In the genomic region with DNA sequence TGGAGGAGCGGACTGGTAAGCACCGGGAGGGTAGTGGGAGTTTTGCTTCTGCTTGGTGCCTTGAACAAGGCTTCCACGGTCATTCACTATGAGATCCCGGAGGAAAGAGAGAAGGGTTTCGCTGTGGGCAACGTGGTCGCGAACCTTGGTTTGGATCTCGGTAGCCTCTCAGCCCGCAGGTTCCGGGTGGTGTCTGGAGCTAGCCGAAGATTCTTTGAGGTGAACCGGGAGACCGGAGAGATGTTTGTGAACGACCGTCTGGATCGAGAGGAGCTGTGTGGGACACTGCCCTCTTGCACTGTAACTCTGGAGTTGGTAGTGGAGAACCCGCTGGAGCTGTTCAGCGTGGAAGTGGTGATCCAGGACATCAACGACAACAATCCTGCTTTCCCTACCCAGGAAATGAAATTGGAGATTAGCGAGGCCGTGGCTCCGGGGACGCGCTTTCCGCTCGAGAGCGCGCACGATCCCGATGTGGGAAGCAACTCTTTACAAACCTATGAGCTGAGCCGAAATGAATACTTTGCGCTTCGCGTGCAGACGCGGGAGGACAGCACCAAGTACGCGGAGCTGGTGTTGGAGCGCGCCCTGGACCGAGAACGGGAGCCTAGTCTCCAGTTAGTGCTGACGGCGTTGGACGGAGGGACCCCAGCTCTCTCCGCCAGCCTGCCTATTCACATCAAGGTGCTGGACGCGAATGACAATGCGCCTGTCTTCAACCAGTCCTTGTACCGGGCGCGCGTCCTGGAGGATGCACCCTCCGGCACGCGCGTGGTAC, we compare ENCODE assay signal across 1 cellular context.
TF ChIP-seq lines count a peak whose summit lies in the region.

No MANE protein-coding gene starts in this region.

TF ChIP-seq in HepG2, 621 proteins besides CTCF, POLR2A, EP300 and RAD21:
- TF ChIP-seq HCFC1 (IDR thresholded peaks at IDR 0.05; ENCODE audit: low read depth, low read length) (no peak), PHB2 (IDR thresholded peaks at IDR 0.05; ENCODE audit: partially characterized antibody) (no peak), SMARCE1 (IDR thresholded peaks at IDR 0.05; ENCODE audit: borderline replicate concordance) (no peak), ZNF547 (CRISPR knock-in tag; IDR thresholded peaks at IDR 0.05) (no peak)
- TF ChIP-seq, protein P1, sequence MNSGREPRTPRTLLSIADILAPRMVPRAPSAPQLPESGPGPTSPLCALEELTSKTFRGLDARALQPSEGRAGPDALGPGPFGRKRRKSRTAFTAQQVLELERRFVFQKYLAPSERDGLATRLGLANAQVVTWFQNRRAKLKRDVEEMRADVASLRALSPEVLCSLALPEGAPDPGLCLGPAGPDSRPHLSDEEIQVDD (CRISPR knock-in tag; IDR thresholded peaks at IDR 0.05; ENCODE audit: borderline replicate concordance): no peak
